Comparison of ENCODE assay signal across 19 cellular contexts in the genomic region with DNA sequence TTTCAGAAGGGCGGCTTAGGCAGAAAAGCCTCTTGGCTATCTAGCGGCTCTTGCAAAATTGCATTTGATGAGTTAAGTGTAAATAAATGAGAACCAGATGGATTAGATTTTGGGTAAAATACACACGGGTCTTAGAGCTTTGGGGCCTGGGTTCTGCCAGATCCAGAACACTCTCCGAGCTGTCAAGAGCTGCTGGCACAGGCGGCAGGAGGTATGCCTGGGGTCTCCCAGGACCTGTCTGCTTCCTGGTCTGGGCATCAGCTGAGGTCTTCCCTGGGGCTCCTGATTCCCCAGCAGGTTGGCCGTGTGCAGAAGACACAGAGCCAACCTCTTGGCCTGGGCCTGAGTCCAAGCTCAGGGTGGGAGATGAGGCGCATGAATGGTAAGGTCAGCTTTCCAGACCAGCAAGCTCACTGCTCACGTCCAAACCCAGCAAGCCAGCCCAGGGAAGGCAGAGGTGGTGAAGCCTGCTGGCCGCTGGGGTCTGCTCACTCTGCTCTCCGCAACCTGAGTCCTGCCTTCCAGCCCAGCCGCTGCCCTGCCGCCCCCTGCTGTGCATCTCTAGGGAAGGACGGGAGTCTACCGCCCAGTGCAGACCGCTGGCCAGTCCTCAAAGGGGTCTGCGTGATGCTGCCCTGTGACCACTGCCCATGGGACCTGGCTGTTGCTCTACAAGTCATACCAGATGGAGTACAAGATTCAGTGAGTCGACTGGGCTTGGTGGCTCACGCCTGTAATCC. TPM values are rescaled to one million over a fixed set of nuclear protein-coding genes. Genes with fewer than 3 reads are reported as not detected.
DNase-seq lines count a peak whose midpoint lies in the region; ATAC-seq, FAIRE-seq and TF ChIP-seq lines count a peak whose summit lies in the region.
"Had no signal": no experiment of that assay in that cellular context is flagged by ENCODE, and none has a peak within 500 bp of the region (broad histone marks: within the 10 kb centered on the region; RNA-seq: fewer than 3 reads in every experiment).

No MANE protein-coding gene starts in this region.

- no peaks in the 10 kb centered on the region for H3K36me3 ChIP-seq in left ventricle myocardium inferior
- H3K36me3 ChIP-seq in right atrium auricular region, result no peaks in the 10 kb centered on the region
- H3K36me3 ChIP-seq in Karpas-422 (ENCODE audit: insufficient read depth, low read length), result no peaks in the 10 kb centered on the region
- H3K36me3 ChIP-seq: pancreas had no signal

- no peak overlapping the region for H3K9ac ChIP-seq in Karpas-422 (ENCODE audit: low read length)

- H3K9me3 ChIP-seq in left ventricle myocardium inferior (replicated peaks) (no peaks in the 10 kb centered on the region), right atrium auricular region (no peaks in the 10 kb centered on the region), Karpas-422 (ENCODE audit: low read length) (no peaks in the 10 kb centered on the region)
- H3K9me3 ChIP-seq: pancreas had no signal

- TF ChIP-seq CTCF in left ventricle myocardium inferior (IDR thresholded peaks at IDR 0.05; ENCODE audit: borderline replicate concordance) (no peak), right atrium auricular region (IDR thresholded peaks at IDR 0.05) (no peak)

- no peaks in the 10 kb centered on the region for H3K9me2 ChIP-seq in Karpas-422 (replicated peaks; ENCODE audit: insufficient read depth, low read length)

- H3K79me2 ChIP-seq in Karpas-422 (ENCODE audit: low read length), result no peaks in the 10 kb centered on the region

- peak overlapping the region; percentile 63 for H3K27ac ChIP-seq in left ventricle myocardium inferior (replicated peaks)
- peak overlapping the region in 1 of 2 donors; percentile 29 for H3K27ac ChIP-seq in right atrium auricular region
- H3K27ac ChIP-seq in Karpas-422 (ENCODE audit: low read length), result no peak overlapping the region
- H3K27ac ChIP-seq in substantia nigra (ENCODE audit: low read depth, low read length, poor library complexity, severe bottlenecking), result no peak overlapping the region
- H3K27ac ChIP-seq: pancreas had no signal

- H3K27me3 ChIP-seq in left ventricle myocardium inferior (ENCODE audit: low read depth), result peaks cover 7% of the 10 kb centered on the region
- no peaks in the 10 kb centered on the region for H3K27me3 ChIP-seq in right atrium auricular region
- no peaks in the 10 kb centered on the region for H3K27me3 ChIP-seq in Karpas-422 (ENCODE audit: low read length)
- H3K27me3 ChIP-seq: pancreas had no signal

- TF ChIP-seq POLR2A in H54 (IDR thresholded peaks at IDR 0.05; ENCODE audit: low read depth, low read length), result no peak

- FAIRE-seq in H54 (lab: Jason Lieb, UNC), result no peak
- FAIRE-seq: frontal cortex, pancreas had no signal

- peak; percentile 25 for ATAC-seq in sciatic nerve
- ATAC-seq: effector memory CD8-positive, alpha-beta T cell; pancreas had no signal

- H3K4me3 ChIP-seq in left ventricle myocardium inferior (peak overlapping the region; percentile 8), right atrium auricular region (no peak overlapping the region), Karpas-422 (ENCODE audit: low read length) (no peak overlapping the region)
- H3K4me3 ChIP-seq: pancreas had no signal

- H2AFZ ChIP-seq in Karpas-422 (ENCODE audit: low read length), result no peak overlapping the region

- intact Hi-C loops in left ventricle myocardium inferior (cut with micrococcal nuclease) (no loop called here), sciatic nerve (cut with DNase I) (no loop called here)

- no peaks in the 10 kb centered on the region for H4K20me1 ChIP-seq in Karpas-422 (ENCODE audit: insufficient read depth, low read depth, low read length)

- H3K4me2 ChIP-seq in Karpas-422 (ENCODE audit: low read depth, low read length, poor library complexity, severe bottlenecking), result no peak overlapping the region

- DNase-seq in left ventricle myocardium inferior, result no peak
- DNase-seq in right atrium auricular region (ENCODE audit: low spot score), result no peak
- DNase-seq in fibroblast of peridontal ligament (ENCODE audit: extremely low read depth), result peak; percentile 42
- no peak for DNase-seq in sciatic nerve (ENCODE audit: low spot score)
- no peak for DNase-seq in Karpas-422
- DNase-seq in H54 (ENCODE audit: insufficient read length, low spot score), result no peak
- DNase-seq in substantia nigra (lab: John Stamatoyannopoulos, UW), result no peak
- DNase-seq in NCI-H2196 treated with DMSO at 0.1 percent for 48 hours (lab: John Stamatoyannopoulos, UW; ENCODE audit: unreplicated experiment), result no peak
- DNase-seq: activated CD4-positive, alpha-beta T cell treated with anti-CD3 and anti-CD28 coated beads for 1 hour; CD4-positive, alpha-beta T cell; cerebellar nuclear complex; DMS79; effector memory CD8-positive, alpha-beta T cell; NCI-H187 treated with DMSO at 0.1 percent for 48 hours; NCI-H510A treated with DMSO at 0.1 percent for 48 hours; SHP77 treated with DMSO at 0.1 percent for 48 hours; stimulated activated CD4-positive, alpha-beta T cell treated with anti-CD3 and anti-CD28 coated beads, Interleukin-2, amount 100 ng/mL, for 48 hours had no signal

- peaks cover 34% of the 10 kb centered on the region for H3K4me1 ChIP-seq in left ventricle myocardium inferior
- peaks cover 0 to 11% of the 10 kb centered on the region in 2 donors for H3K4me1 ChIP-seq in right atrium auricular region
- H3K4me1 ChIP-seq in Karpas-422 (ENCODE audit: low read length), result no peaks in the 10 kb centered on the region
- H3K4me1 ChIP-seq: pancreas had no signal

RNA-seq across cellular contexts. Expression of a gene that starts 44.9 kb away (rescaled TPM):
- total RNA-seq in left ventricle myocardium inferior (0.14 TPM), right atrium auricular region (under 1 TPM; 0.04 to 0.16 TPM), sciatic nerve (140 TPM)
- total RNA-seq in Karpas-422 (2014; rRNA removed; shearing (Covaris generic); ENCODE audit: low replicate concordance), result not detected in 2 replicates
- total RNA-seq: CD4-positive, alpha-beta T cell had no signal

Comparison
In these comparisons a context has a peak if more than half of its experiments do, and no peak if none do; other contexts are left out.
1. RNA of a gene that starts 44.9 kb away (total RNA-seq): 140 TPM in sciatic nerve (single experiment); 0.04 to 0.16 TPM in right atrium auricular region, 0.14 TPM in left ventricle myocardium inferior (single experiment) and not detected in Karpas-422; every median in the first group is over 100 times any median in the second.